2 cellular contexts compared by ENCODE assay signal in the genomic region with DNA sequence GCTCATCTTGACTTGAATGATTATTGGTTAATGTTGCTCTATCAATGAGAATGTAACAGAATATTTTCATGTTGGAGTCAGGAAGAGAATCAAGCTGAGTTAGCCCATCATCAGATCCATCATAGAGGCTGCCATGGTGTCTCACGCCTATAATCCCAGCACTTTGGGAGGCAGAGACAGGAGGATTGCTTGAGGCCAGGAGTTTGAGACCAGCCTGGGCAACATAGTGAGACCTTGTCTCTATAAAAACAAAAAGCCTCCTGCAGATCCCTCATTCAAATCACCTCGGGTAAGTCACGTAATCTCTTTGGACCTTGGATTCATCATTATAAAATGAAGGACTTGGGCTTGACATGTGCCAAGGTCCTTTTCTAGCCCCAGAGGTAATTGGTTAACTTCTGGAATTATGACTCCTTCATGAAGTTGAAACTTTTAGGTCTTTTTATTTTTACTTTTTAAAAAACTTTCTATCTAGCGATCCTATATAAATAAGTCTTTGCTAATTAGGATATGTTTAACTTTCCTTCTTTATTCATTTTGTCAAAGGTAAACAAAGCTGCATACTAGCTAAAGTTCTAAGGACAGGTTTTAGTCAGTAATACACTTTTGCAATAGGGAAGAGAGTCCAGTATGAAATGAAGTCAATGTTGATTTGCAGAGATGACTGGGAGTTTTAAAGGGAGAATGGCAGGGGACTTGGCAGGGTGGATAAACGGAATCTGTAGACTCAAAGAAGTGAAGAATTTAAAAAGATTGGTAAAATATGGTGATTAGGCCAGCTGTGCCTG.
TF ChIP-seq lines count a peak whose summit lies in the region.

No MANE protein-coding gene starts in this region.

TF ChIP-seq in GM23338, 12 proteins besides CTCF, POLR2A, EP300 and RAD21 (continues in another document):
- no peak for TF ChIP-seq POLR2AphosphoS5 (IDR thresholded peaks at IDR 0.05; ENCODE audit: low read depth)
- TF ChIP-seq ZNF114 (CRISPR knock-in tag; IDR thresholded peaks at IDR 0.05) = no peak
- TF ChIP-seq STAT1 (IDR thresholded peaks at IDR 0.05; ENCODE audit: unreplicated experiment) = no peak
- TF ChIP-seq, protein P1, sequence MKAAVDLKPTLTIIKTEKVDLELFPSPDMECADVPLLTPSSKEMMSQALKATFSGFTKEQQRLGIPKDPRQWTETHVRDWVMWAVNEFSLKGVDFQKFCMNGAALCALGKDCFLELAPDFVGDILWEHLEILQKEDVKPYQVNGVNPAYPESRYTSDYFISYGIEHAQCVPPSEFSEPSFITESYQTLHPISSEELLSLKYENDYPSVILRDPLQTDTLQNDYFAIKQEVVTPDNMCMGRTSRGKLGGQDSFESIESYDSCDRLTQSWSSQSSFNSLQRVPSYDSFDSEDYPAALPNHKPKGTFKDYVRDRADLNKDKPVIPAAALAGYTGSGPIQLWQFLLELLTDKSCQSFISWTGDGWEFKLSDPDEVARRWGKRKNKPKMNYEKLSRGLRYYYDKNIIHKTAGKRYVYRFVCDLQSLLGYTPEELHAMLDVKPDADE (IDR thresholded peaks at IDR 0.05) = no peak
- TF ChIP-seq CREB1 (CRISPR knock-in tag; IDR thresholded peaks at IDR 0.05; ENCODE audit: low read depth) = no peak
- no peak for TF ChIP-seq ZNF331 (CRISPR knock-in tag; IDR thresholded peaks at IDR 0.05; ENCODE audit: low read depth)
- no peak for TF ChIP-seq REST (IDR thresholded peaks at IDR 0.05; ENCODE audit: unreplicated experiment)
- no peak for TF ChIP-seq EZH2 (IDR thresholded peaks at IDR 0.05; ENCODE audit: low read depth, unreplicated experiment)
- no peak for TF ChIP-seq EZH2phosphoT487 (IDR thresholded peaks at IDR 0.05; ENCODE audit: unreplicated experiment)

TF ChIP-seq in liver, 16 proteins besides CTCF, POLR2A, EP300 and RAD21:
- TF ChIP-seq FOXA2 (IDR thresholded peaks at IDR 0.05) (peak; percentile 93), TAF1 (conservative IDR thresholded peaks at IDR 0.05) (no peak), ATF3 (IDR thresholded peaks at IDR 0.05) (no peak), ZBTB33 (IDR thresholded peaks at IDR 0.05) (peak; percentile 63), FOXA1 (IDR thresholded peaks at IDR 0.05) (peak; percentile 70), EGR1 (IDR thresholded peaks at IDR 0.05; ENCODE audit: low read depth in 2 of 2) (no peak), JUND (IDR thresholded peaks at IDR 0.05) (peak; percentile 52 to 55), HNF4G (IDR thresholded peaks at IDR 0.05) (peak; percentile 59), NR2F2 (IDR thresholded peaks at IDR 0.05) (no peak), GABPA (IDR thresholded peaks at IDR 0.05 in 1 of 2, conservative IDR thresholded peaks at IDR 0.05 in 1 of 2) (no peak), YY1 (IDR thresholded peaks at IDR 0.05) (peak; percentile 49), SP1 (IDR thresholded peaks at IDR 0.05) (peak; percentile 54), REST (IDR thresholded peaks at IDR 0.05) (peak; percentile 54), RXRA (IDR thresholded peaks at IDR 0.05) (peak in 1 of 2 donors; percentile 49), HNF4A (conservative IDR thresholded peaks at IDR 0.05) (peak; percentile 81 to 88)
- TF ChIP-seq, protein P2, sequence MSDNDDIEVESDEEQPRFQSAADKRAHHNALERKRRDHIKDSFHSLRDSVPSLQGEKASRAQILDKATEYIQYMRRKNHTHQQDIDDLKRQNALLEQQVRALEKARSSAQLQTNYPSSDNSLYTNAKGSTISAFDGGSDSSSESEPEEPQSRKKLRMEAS (IDR thresholded peaks at IDR 0.05) = peak; percentile 61
TF ChIP-seq in liver: peak in this region for 11.
